In the genomic region with DNA sequence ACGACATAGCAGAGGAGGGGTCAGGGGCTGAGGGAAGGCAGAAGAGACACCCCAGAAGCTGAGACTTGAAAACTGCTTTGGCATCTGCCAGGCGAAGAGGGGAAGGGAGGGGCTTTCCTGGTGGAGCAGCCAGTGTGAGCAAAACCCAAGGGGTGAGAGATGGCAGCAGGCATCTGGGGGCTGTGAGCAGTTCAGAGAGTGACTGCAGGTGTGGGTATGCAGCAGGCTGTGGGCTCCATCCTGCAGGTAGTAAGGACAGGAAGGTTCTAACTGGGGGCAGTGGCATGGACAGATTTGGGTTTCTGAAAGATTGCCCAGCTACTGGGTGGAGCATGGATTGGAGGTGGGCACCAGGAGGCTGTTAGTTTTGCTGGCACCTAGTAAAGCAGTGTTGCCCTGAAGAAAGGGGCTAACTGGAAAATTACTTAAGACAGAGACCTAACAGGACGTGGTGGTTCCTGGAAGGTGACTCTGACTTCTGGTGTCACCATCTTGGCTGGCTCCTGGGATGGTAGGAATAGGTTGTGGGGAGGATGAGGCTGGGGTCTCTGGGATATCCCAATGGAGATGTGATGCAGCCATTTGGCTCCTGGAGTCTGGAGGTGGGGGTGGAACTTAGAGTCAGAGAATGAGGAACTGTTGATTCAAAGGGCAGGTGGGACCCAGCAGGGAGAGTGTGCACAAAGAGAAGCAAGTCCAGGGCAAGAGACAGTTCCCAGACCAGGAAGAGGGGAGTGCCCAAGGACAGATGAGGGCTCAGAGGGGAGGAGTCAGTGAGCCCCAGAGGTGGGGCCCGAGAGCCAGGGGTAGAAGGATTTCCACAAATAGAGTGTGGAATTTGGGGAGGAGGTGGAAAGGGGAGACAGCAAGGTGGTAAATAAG, we compare ENCODE assay signal across 10 cellular contexts. TPM values are rescaled to one million over a fixed set of nuclear protein-coding genes. Genes with fewer than 3 reads are reported as not detected.
A peak's percentile ranks its signal among the peaks of the same experiment; 100 is the strongest.
DNase-seq lines count a peak whose midpoint lies in the region; ATAC-seq and TF ChIP-seq lines count a peak whose summit lies in the region.
"Had no signal": no experiment of that assay in that cellular context is flagged by ENCODE, and none has a peak within 500 bp of the region (broad histone marks: within the 10 kb centered on the region; RNA-seq: fewer than 3 reads in every experiment).

No MANE protein-coding gene starts in this region.

- H3K27ac Mint-ChIP-seq in CD4-positive, CD25-positive, alpha-beta regulatory T cell: peak overlapping the region; percentile 27 to 73 (median 62)
- peak overlapping the region; percentile 12 to 38 (median 19); a peak in 4 of 7 replicates for H3K27ac Mint-ChIP-seq in H9
- H3K27ac Mint-ChIP-seq in activated T-helper 1 cell treated with anti-CD3 and anti-CD28 coated beads, Interleukin-12 subunit alpha, Interleukin-12 subunit beta, Interleukin-2, Interleukin-4 antibody, amounts not matched to agents 30 ng/mL and 10 ng/mL and 1 ng/mL, durations not matched to agents 14 hours and 24 hours and 36 hours: peak overlapping the region; percentile 76
- H3K27ac Mint-ChIP-seq in naive thymus-derived CD4-positive, alpha-beta T cell: peak overlapping the region; percentile 9 to 87 (median 62)

- no peak overlapping the region for H2BK5ac ChIP-seq in H9 (ENCODE audit: insufficient read length, low read length)

- no peak overlapping the region for H4K8ac ChIP-seq in H9 (replicated peaks; ENCODE audit: insufficient read length, low read depth, low read length)

- no peak overlapping the region for H3K14ac ChIP-seq in H9 (ENCODE audit: insufficient read depth, low read length)

- H3K79me1 ChIP-seq in H9 (ENCODE audit: insufficient read depth, low read depth, low read length, poor library complexity, severe bottlenecking): no peaks in the 10 kb centered on the region

- H3K4me2 ChIP-seq in H9 (ENCODE audit: insufficient read depth, insufficient read length, low read length): no peak overlapping the region

- no peak overlapping the region for H2BK20ac ChIP-seq in H9 (ENCODE audit: low read depth, low read length, poor library complexity, severe bottlenecking)

- no peak overlapping the region for H3K18ac ChIP-seq in H9 (ENCODE audit: insufficient read length, low read depth, low read length)

- H3K27ac ChIP-seq in CD4-positive, CD25-positive, alpha-beta regulatory T cell (ENCODE audit: insufficient read depth, low read length, poor library complexity, severe bottlenecking): no peak overlapping the region
- no peak overlapping the region for H3K27ac ChIP-seq in H9 (ENCODE audit: insufficient read length, low read depth, low read length)
- H3K27ac ChIP-seq in naive thymus-derived CD4-positive, alpha-beta T cell (ENCODE audit: low read depth, low read length): no peak overlapping the region
- H3K27ac ChIP-seq: suprapubic skin had no signal

- no peaks in the 10 kb centered on the region for H3K27me3 ChIP-seq in CD4-positive, CD25-positive, alpha-beta regulatory T cell (ENCODE audit: control insufficient read depth, insufficient read depth, low read length)
- H3K27me3 ChIP-seq in H9 (ENCODE audit: insufficient read depth, low read length): no peaks in the 10 kb centered on the region
- H3K27me3 ChIP-seq in naive thymus-derived CD4-positive, alpha-beta T cell (ENCODE audit: control insufficient read depth in 2 of 2, insufficient read depth in 2 of 2, low read length in 2 of 2): no peaks in the 10 kb centered on the region
- H3K27me3 ChIP-seq: suprapubic skin had no signal

- H2BK12ac ChIP-seq in H9 (ENCODE audit: insufficient read length, low read depth, low read length): no peak overlapping the region

- intact Hi-C loops in activated T-helper 1 cell treated with anti-CD3 and anti-CD28 coated beads, Interleukin-12 subunit alpha, Interleukin-12 subunit beta, Interleukin-2, Interleukin-4 antibody, amounts not matched to agents 30 ng/mL and 10 ng/mL and 1 ng/mL, durations not matched to agents 14 hours and 24 hours and 36 hours (cut with micrococcal nuclease): no loop called here
- intact Hi-C loops in naive thymus-derived CD4-positive, alpha-beta T cell (cut with micrococcal nuclease): no loop called here

- H4K91ac ChIP-seq in H9 (ENCODE audit: insufficient read length, low read depth, low read length): no peak overlapping the region

- H2AK5ac ChIP-seq in H9 (ENCODE audit: insufficient read length, low read length): no peak overlapping the region

- H3K9me3 Mint-ChIP-seq in CD4-positive, CD25-positive, alpha-beta regulatory T cell: no peaks in the 10 kb centered on the region
- H3K9me3 Mint-ChIP-seq in H9: no peaks in the 10 kb centered on the region
- no peaks in the 10 kb centered on the region for H3K9me3 Mint-ChIP-seq in activated T-helper 1 cell treated with anti-CD3 and anti-CD28 coated beads, Interleukin-12 subunit alpha, Interleukin-12 subunit beta, Interleukin-2, Interleukin-4 antibody, amounts not matched to agents 30 ng/mL and 10 ng/mL and 1 ng/mL, durations not matched to agents 14 hours and 24 hours and 36 hours
- H3K9me3 Mint-ChIP-seq in naive thymus-derived CD4-positive, alpha-beta T cell: no peaks in the 10 kb centered on the region

- no peak overlapping the region for H2AFZ ChIP-seq in H9 (ENCODE audit: low read length)

- H4K20me1 ChIP-seq in H9 (ENCODE audit: control insufficient read depth, insufficient read depth, insufficient read length): no peaks in the 10 kb centered on the region

- H3K4me1 ChIP-seq in CD4-positive, CD25-positive, alpha-beta regulatory T cell (ENCODE audit: control insufficient read depth, insufficient read depth, low read length, poor library complexity, severe bottlenecking): peaks cover 2% of the 10 kb centered on the region
- no peaks in the 10 kb centered on the region for H3K4me1 ChIP-seq in H9 (ENCODE audit: insufficient read depth, low read length)
- H3K4me1 ChIP-seq in naive thymus-derived CD4-positive, alpha-beta T cell (ENCODE audit: control insufficient read depth in 2 of 2, insufficient read depth in 2 of 2, low read length in 2 of 2): peaks cover 0 to 3% of the 10 kb centered on the region in 2 donors
- H3K4me1 ChIP-seq: suprapubic skin had no signal

- H2BK120ac ChIP-seq in H9 (ENCODE audit: low read depth, low read length, poor library complexity, severe bottlenecking): no peak overlapping the region

- no peak overlapping the region for H3K23ac ChIP-seq in H9 (ENCODE audit: insufficient read length, low read depth, low read length)

- H3K4me3 ChIP-seq in CD4-positive, CD25-positive, alpha-beta regulatory T cell (ENCODE audit: low read depth, low read length): no peak overlapping the region
- H3K4me3 ChIP-seq in naive thymus-derived CD4-positive, alpha-beta T cell (ENCODE audit: low read length): no peak overlapping the region
- H3K4me3 ChIP-seq: suprapubic skin had no signal

- DNase-seq in CD4-positive, CD25-positive, alpha-beta regulatory T cell: peak in 1 of 3 donors; percentile 60
- DNase-seq in H9 (no peak), NCI-H446 (lab: John Stamatoyannopoulos, UW) (no peak), islet precursor cell (no peak)
- DNase-seq in activated T-helper 1 cell treated with anti-CD3 and anti-CD28 coated beads, Interleukin-12 subunit alpha, Interleukin-12 subunit beta, Interleukin-2, Interleukin-4 antibody, amounts not matched to agents 30 ng/mL and 10 ng/mL and 1 ng/mL, durations not matched to agents 14 hours and 24 hours and 36 hours (ENCODE audit: low spot score): no peak
- no peak for DNase-seq in naive thymus-derived CD4-positive, alpha-beta T cell
- no peak for DNase-seq in stimulated activated CD4-positive, alpha-beta T cell treated with anti-CD3 and anti-CD28 coated beads, Interleukin-2, amount 100 ng/mL, for 24 hours
- DNase-seq: erythroblast had no signal

- H3K79me2 ChIP-seq in H9 (ENCODE audit: insufficient read depth, low read length): no peaks in the 10 kb centered on the region

- peaks cover 25% of the 10 kb centered on the region for H3K36me3 ChIP-seq in CD4-positive, CD25-positive, alpha-beta regulatory T cell (ENCODE audit: control insufficient read depth, insufficient read depth, low read length)
- peaks cover 0 to 53% (median 0%) of the 10 kb centered on the region in 3 experiments for H3K36me3 ChIP-seq in naive thymus-derived CD4-positive, alpha-beta T cell (ENCODE audit: control insufficient read depth in 2 of 3, insufficient read depth in 3 of 3, low read length in 3 of 3)

- POLR2A ChIA-PET in naive thymus-derived CD4-positive, alpha-beta T cell (lab: Charles Lee): no interaction called here

- H3K4me1 Mint-ChIP-seq in CD4-positive, CD25-positive, alpha-beta regulatory T cell: peaks cover 3 to 38% (median 17%) of the 10 kb centered on the region in 4 donors
- H3K4me1 Mint-ChIP-seq in H9: peaks cover 4 to 9% of the 10 kb centered on the region in 2 experiments; a peak in 3 of 4 replicates
- H3K4me1 Mint-ChIP-seq in activated T-helper 1 cell treated with anti-CD3 and anti-CD28 coated beads, Interleukin-12 subunit alpha, Interleukin-12 subunit beta, Interleukin-2, Interleukin-4 antibody, amounts not matched to agents 30 ng/mL and 10 ng/mL and 1 ng/mL, durations not matched to agents 14 hours and 24 hours and 36 hours (ENCODE audit: low read depth): peaks cover 32% of the 10 kb centered on the region
- H3K4me1 Mint-ChIP-seq in naive thymus-derived CD4-positive, alpha-beta T cell: peaks cover 15 to 37% (median 28%) of the 10 kb centered on the region in 7 donors

- H3K56ac ChIP-seq in H9 (ENCODE audit: insufficient read length, low read depth, low read length): no peak overlapping the region

- CTCF ChIA-PET in naive thymus-derived CD4-positive, alpha-beta T cell (lab: Charles Lee): no interaction called here

- H3K27me3 Mint-ChIP-seq in CD4-positive, CD25-positive, alpha-beta regulatory T cell: no peaks in the 10 kb centered on the region
- H3K27me3 Mint-ChIP-seq in H9 (ENCODE audit: low read depth): no peaks in the 10 kb centered on the region
- no peaks in the 10 kb centered on the region for H3K27me3 Mint-ChIP-seq in activated T-helper 1 cell treated with anti-CD3 and anti-CD28 coated beads, Interleukin-12 subunit alpha, Interleukin-12 subunit beta, Interleukin-2, Interleukin-4 antibody, amounts not matched to agents 30 ng/mL and 10 ng/mL and 1 ng/mL, durations not matched to agents 14 hours and 24 hours and 36 hours (ENCODE audit: insufficient read depth)
- no peaks in the 10 kb centered on the region for H3K27me3 Mint-ChIP-seq in naive thymus-derived CD4-positive, alpha-beta T cell

- H3K23me2 ChIP-seq in H9 (ENCODE audit: insufficient read length, low read depth, low read length, poor library complexity, severe bottlenecking): no peaks in the 10 kb centered on the region

- peaks cover 22% of the 10 kb centered on the region for H3K36me3 Mint-ChIP-seq in CD4-positive, CD25-positive, alpha-beta regulatory T cell
- peaks cover 2 to 24% (median 21%) of the 10 kb centered on the region in 3 experiments for H3K36me3 Mint-ChIP-seq in H9 (ENCODE audit: insufficient read depth in 1 of 3, low read depth in 3 of 3)
- H3K36me3 Mint-ChIP-seq in activated T-helper 1 cell treated with anti-CD3 and anti-CD28 coated beads, Interleukin-12 subunit alpha, Interleukin-12 subunit beta, Interleukin-2, Interleukin-4 antibody, amounts not matched to agents 30 ng/mL and 10 ng/mL and 1 ng/mL, durations not matched to agents 14 hours and 24 hours and 36 hours (ENCODE audit: low read depth): peaks cover 20% of the 10 kb centered on the region
- peaks cover 0 to 24% (median 15%) of the 10 kb centered on the region in 5 donors for H3K36me3 Mint-ChIP-seq in naive thymus-derived CD4-positive, alpha-beta T cell

- H3K9me3 ChIP-seq in CD4-positive, CD25-positive, alpha-beta regulatory T cell (ENCODE audit: control insufficient read depth in 2 of 2, low read length in 2 of 2): no peaks in the 10 kb centered on the region
- no peaks in the 10 kb centered on the region for H3K9me3 ChIP-seq in H9 (ENCODE audit: control insufficient read depth, low read depth, low read length)
- H3K9me3 ChIP-seq in naive thymus-derived CD4-positive, alpha-beta T cell (ENCODE audit: control insufficient read depth in 2 of 3, low read length in 3 of 3): no peaks in the 10 kb centered on the region
- H3K9me3 ChIP-seq: suprapubic skin had no signal

- H3T11ph ChIP-seq in H9 (ENCODE audit: low read length): no peak overlapping the region

- H4K5ac ChIP-seq in H9 (ENCODE audit: insufficient read length, low read depth, low read length): no peak overlapping the region

- H3K4me3 Mint-ChIP-seq in CD4-positive, CD25-positive, alpha-beta regulatory T cell: peak overlapping the region in 1 of 4 donors; percentile 38
- no peak overlapping the region for H3K4me3 Mint-ChIP-seq in H9
- no peak overlapping the region for H3K4me3 Mint-ChIP-seq in activated T-helper 1 cell treated with anti-CD3 and anti-CD28 coated beads, Interleukin-12 subunit alpha, Interleukin-12 subunit beta, Interleukin-2, Interleukin-4 antibody, amounts not matched to agents 30 ng/mL and 10 ng/mL and 1 ng/mL, durations not matched to agents 14 hours and 24 hours and 36 hours
- peak overlapping the region in 1 of 10 donors; percentile 18 for H3K4me3 Mint-ChIP-seq in naive thymus-derived CD4-positive, alpha-beta T cell

- no peak overlapping the region for H2BK15ac ChIP-seq in H9 (ENCODE audit: low read depth, low read length)

- WGBS in H9 (ENCODE audit: extremely low coverage, insufficient read length, low lambda C conversion rate): no CpG with 5 or more reads among the region's 4 CpGs

- H3K4ac ChIP-seq in H9 (ENCODE audit: low read depth, low read length): no peak overlapping the region

- H3K9ac ChIP-seq in H9 (ENCODE audit: extremely low read depth, insufficient read length, low read length): no peak overlapping the region

- TF ChIP-seq CTCF in H9 (conservative IDR thresholded peaks at IDR 0.05): no peak

- ATAC-seq in CD4-positive, CD25-positive, alpha-beta regulatory T cell (ENCODE audit: low read depth in 2 of 2): peak in 1 of 2 donors; percentile 18
- ATAC-seq in naive thymus-derived CD4-positive, alpha-beta T cell: no peak
- no peak for ATAC-seq in GM18868 (IDR thresholded peaks at IDR 0.05; ENCODE audit: unreplicated experiment)

RNA-seq across cellular contexts. Expression of a gene that starts 11.2 kb away (rescaled TPM):
- 22.9 TPM for total RNA-seq in CD4-positive, CD25-positive, alpha-beta regulatory T cell
- 10 to 100 TPM; 31.4 to 43.7 (median 41.2) TPM for polyA plus RNA-seq in CD4-positive, CD25-positive, alpha-beta regulatory T cell
- 17.5 and 18.3 TPM in 2 replicates for total RNA-seq in H9 (2021)
- total RNA-seq in activated T-helper 1 cell treated with anti-CD3 and anti-CD28 coated beads, Interleukin-12 subunit alpha, Interleukin-12 subunit beta, Interleukin-2, Interleukin-4 antibody, amounts not matched to agents 30 ng/mL and 10 ng/mL and 1 ng/mL, durations not matched to agents 14 hours and 24 hours and 36 hours: 23.1 and 25.3 TPM in 2 replicates
- 10 to 100 TPM; 17.2 to 23.7 (median 22.7) TPM for total RNA-seq in naive thymus-derived CD4-positive, alpha-beta T cell
- 10 to 100 TPM; 28.4 to 31.4 TPM for polyA plus RNA-seq in naive thymus-derived CD4-positive, alpha-beta T cell

RNA-seq across cellular contexts. Expression of a gene that starts 13.7 kb away (rescaled TPM):
- total RNA-seq in CD4-positive, CD25-positive, alpha-beta regulatory T cell: 0.30 TPM
- not detected for polyA plus RNA-seq in CD4-positive, CD25-positive, alpha-beta regulatory T cell
- total RNA-seq in H9 (2021): 0.72 TPM in 2 replicates
- total RNA-seq in activated T-helper 1 cell treated with anti-CD3 and anti-CD28 coated beads, Interleukin-12 subunit alpha, Interleukin-12 subunit beta, Interleukin-2, Interleukin-4 antibody, amounts not matched to agents 30 ng/mL and 10 ng/mL and 1 ng/mL, durations not matched to agents 14 hours and 24 hours and 36 hours: 0.23 and 0.29 TPM in 2 replicates
- total RNA-seq in naive thymus-derived CD4-positive, alpha-beta T cell: under 1 TPM in 4 of 5 experiments, not detected in 1; 0.17 to 0.54 (median 0.40) TPM
- polyA plus RNA-seq in naive thymus-derived CD4-positive, alpha-beta T cell: not detected

RNA-seq across cellular contexts. Expression of a gene that starts 40.7 kb away (rescaled TPM):
- total RNA-seq in CD4-positive, CD25-positive, alpha-beta regulatory T cell: 13.0 TPM
- polyA plus RNA-seq in CD4-positive, CD25-positive, alpha-beta regulatory T cell: under 1 TPM in 3 of 4 donors, not detected in 1; 0.14 to 0.21 (median 0.17) TPM
- 66.8 and 68.0 TPM in 2 replicates for total RNA-seq in H9 (2021)
- 32.7 and 33.2 TPM in 2 replicates for total RNA-seq in activated T-helper 1 cell treated with anti-CD3 and anti-CD28 coated beads, Interleukin-12 subunit alpha, Interleukin-12 subunit beta, Interleukin-2, Interleukin-4 antibody, amounts not matched to agents 30 ng/mL and 10 ng/mL and 1 ng/mL, durations not matched to agents 14 hours and 24 hours and 36 hours
- 10 to 100 TPM; 11.1 to 26.8 (median 17.0) TPM for total RNA-seq in naive thymus-derived CD4-positive, alpha-beta T cell
- polyA plus RNA-seq in naive thymus-derived CD4-positive, alpha-beta T cell: under 1 TPM; 0.08 to 0.16 TPM

Comparison
In these comparisons a context has a peak if more than half of its experiments do, and no peak if none do; other contexts are left out.
1. H3K27ac Mint-ChIP-seq: peak in every context shown above with its lines; median percentile 76 in activated T-helper 1 cell treated with anti-CD3 and anti-CD28 coated beads, Interleukin-12 subunit alpha, Interleukin-12 subunit beta, Interleukin-2, Interleukin-4 antibody, amounts not matched to agents 30 ng/mL and 10 ng/mL and 1 ng/mL, durations not matched to agents 14 hours and 24 hours and 36 hours; 62 in CD4-positive, CD25-positive, alpha-beta regulatory T cell; 62 in naive thymus-derived CD4-positive, alpha-beta T cell; 19 in H9.